Comparison of ENCODE assay signal across 8 cellular contexts in genomic region chr11:95231881-95232605, GRCh38. TPM values are rescaled to one million over a fixed set of nuclear protein-coding genes. Genes with fewer than 3 reads are reported as not detected.
DNase-seq lines count a peak whose midpoint lies in the region; ATAC-seq, FAIRE-seq and TF ChIP-seq lines count a peak whose summit lies in the region.

No MANE protein-coding gene starts in this region.

- POLR2A ChIA-PET in A673 (lab: Charles Lee; ENCODE audit: low non-redundant PET), result no interaction called here

- H3K27ac ChIP-seq in A673 (ENCODE audit: low read depth, low read length, poor library complexity, severe bottlenecking) (no peak overlapping the region), angular gyrus (ENCODE audit: low read depth, low read length) (peak overlapping the region; percentile 92), hepatocyte (peak overlapping the region; percentile 97)

- H3K4me2 ChIP-seq in hepatocyte, result peak overlapping the region; percentile 77

- TF ChIP-seq CTCF in A673 (conservative IDR thresholded peaks at IDR 0.05; ENCODE audit: low read depth, low read length), result no peak
- no peak for TF ChIP-seq CTCF in hepatocyte (IDR thresholded peaks at IDR 0.05; ENCODE audit: poor library complexity)

- peak; percentile 20 for FAIRE-seq in HTR-8/SVneo (lab: Jason Lieb, UNC)

- H3K4me3 ChIP-seq in A673 (ENCODE audit: low read depth, low read length, poor library complexity, severe bottlenecking) (peak overlapping the region; percentile 71), hepatocyte (peak overlapping the region; percentile 34)

- WGBS in hepatocyte (ENCODE audit: low lambda C conversion rate, missing lambda C conversion rate), result 7% methylated on average over 35 of the region's 35 CpGs

- H2AFZ ChIP-seq in hepatocyte, result peak overlapping the region; percentile 54

- H3K9me3 ChIP-seq in A673 (ENCODE audit: low read depth, low read length, poor library complexity, severe bottlenecking) (no peaks in the 10 kb centered on the region), hepatocyte (ENCODE audit: low read depth) (no peaks in the 10 kb centered on the region)

- CTCF ChIA-PET in A673 (lab: Charles Lee), result interaction anchor here (0.5 to 1.5 kb wide), 2 partner anchors 473 to 1232 kb away, joined by 3 to 5 read pairs; no protein-coding TSS in a partner anchor

- DNase-seq in A673 (ENCODE audit: low spot score) (no peak), HTR-8/SVneo (ENCODE audit: insufficient read length, low spot score) (no peak), SKM-1 treated with dmso at 0.1 percent for 144 hours (lab: John Stamatoyannopoulos, UW; ENCODE audit: unreplicated experiment) (peak; percentile 34), hepatocyte (ENCODE audit: low spot score) (peak; percentile 87), putamen (ENCODE audit: low spot score) (peak; percentile 65), 8988T (no peak)

- H3K9me2 ChIP-seq in hepatocyte (replicated peaks; ENCODE audit: insufficient read depth), result no peaks in the 10 kb centered on the region

- ATAC-seq in GM19035 (IDR thresholded peaks at IDR 0.05; ENCODE audit: unreplicated experiment), result peak; percentile 29

- no peaks in the 10 kb centered on the region for H3K36me3 ChIP-seq in A673 (ENCODE audit: insufficient read depth, low read length, poor library complexity, severe bottlenecking)
- H3K36me3 ChIP-seq in hepatocyte (replicated peaks; ENCODE audit: insufficient read depth, low read depth), result no peaks in the 10 kb centered on the region

- H4K20me1 ChIP-seq in hepatocyte (ENCODE audit: insufficient read depth, poor library complexity, severe bottlenecking), result peaks cover 22% of the 10 kb centered on the region

- intact Hi-C loops in A673 (cut with micrococcal nuclease; ENCODE audit: unreplicated experiment), result no loop called here

- BruUV-seq in A673 (replicated peaks; lab: Mats Ljungman, UMichigan), result no TSS peak

- H3K79me2 ChIP-seq in hepatocyte, result peaks cover 38% of the 10 kb centered on the region

- peaks cover 31% of the 10 kb centered on the region for H3K27me3 ChIP-seq in A673 (replicated peaks; ENCODE audit: insufficient read depth, low read depth, low read length, poor library complexity)
- H3K27me3 ChIP-seq in hepatocyte, result no peaks in the 10 kb centered on the region

- H3K4me1 ChIP-seq in A673 (ENCODE audit: insufficient read depth, low read length, poor library complexity, severe bottlenecking) (peaks cover 14% of the 10 kb centered on the region), hepatocyte (ENCODE audit: insufficient read depth) (peaks cover 15% of the 10 kb centered on the region)

RNA-seq across cellular contexts. Expression of gene SESN3, which starts 1.0 kb away (rescaled TPM):
- total RNA-seq in A673 (2021), result 4.9 and 6.7 TPM in 2 replicates
- total RNA-seq in hepatocyte, result 106 and 107 TPM in 2 replicates
- polyA plus RNA-seq in hepatocyte, result 8.1 and 8.9 TPM in 2 replicates

Comparison
In these comparisons a context has a peak if more than half of its experiments do, and no peak if none do; other contexts are left out.
1. DNase-seq: peak in SKM-1 treated with dmso at 0.1 percent for 144 hours (single experiment), hepatocyte (single experiment) and putamen (single experiment); none in A673 (single experiment), HTR-8/SVneo (single experiment) and 8988T (single experiment).
2. RNA of gene SESN3, which starts 1.0 kb away (total RNA-seq): 106 to 107 TPM in hepatocyte; 4.9 to 6.7 TPM in A673; every median in the first group is over 10 times any median in the second.